In genomic region chr19:48111280-48111679, GRCh38 we compare ENCODE assay signal across 8 cellular contexts. TPM values are rescaled to one million over a fixed set of nuclear protein-coding genes. Genes with fewer than 3 reads are reported as not detected.
DNase-seq lines count a peak whose midpoint lies in the region; ATAC-seq and TF ChIP-seq lines count a peak whose summit lies in the region.

No MANE protein-coding gene starts in this region.

- peak overlapping the region; percentile 42 for H3K27ac Mint-ChIP-seq in activated naive CD4-positive, alpha-beta T cell treated with anti-CD3 and anti-CD28 coated beads, Interleukin-2, amount 10 ng/mL, durations not matched to agents 7 days and 5 days
- no peak overlapping the region for H3K27ac Mint-ChIP-seq in WTC11

- peaks cover 15% of the 10 kb centered on the region for H3K4me1 Mint-ChIP-seq in activated naive CD4-positive, alpha-beta T cell treated with anti-CD3 and anti-CD28 coated beads, Interleukin-2, amount 10 ng/mL, durations not matched to agents 7 days and 5 days
- peaks cover 5% of the 10 kb centered on the region for H3K4me1 Mint-ChIP-seq in WTC11

- no peaks in the 10 kb centered on the region for H3K9me3 Mint-ChIP-seq in activated naive CD4-positive, alpha-beta T cell treated with anti-CD3 and anti-CD28 coated beads, Interleukin-2, amount 10 ng/mL, durations not matched to agents 7 days and 5 days
- H3K9me3 Mint-ChIP-seq in WTC11 = no peaks in the 10 kb centered on the region

- DNase-seq in activated naive CD4-positive, alpha-beta T cell treated with anti-CD3 and anti-CD28 coated beads, Interleukin-2, amount 10 ng/mL, durations not matched to agents 7 days and 5 days = no peak
- no peak for DNase-seq in activated naive CD4-positive, alpha-beta T cell treated with anti-CD3 and anti-CD28 coated beads, Interleukin-2, amount 50 U/mL, for 16 hours
- peak; percentile 33 for DNase-seq in WTC11 (ENCODE audit: low spot score)
- peak; percentile 35 for DNase-seq in iPS-NIHi7 (ENCODE audit: extremely low spot score)
- no peak for DNase-seq in thoracic aorta (ENCODE audit: low spot score)
- no peak for DNase-seq in central memory CD4-positive, alpha-beta T cell

- peak overlapping the region; percentile 73 for H3K4me3 Mint-ChIP-seq in activated naive CD4-positive, alpha-beta T cell treated with anti-CD3 and anti-CD28 coated beads, Interleukin-2, amount 10 ng/mL, durations not matched to agents 7 days and 5 days
- peak overlapping the region; percentile 71 for H3K4me3 Mint-ChIP-seq in WTC11

- peak; percentile 12; the same call in 1 of the 2 replicates for ATAC-seq in WTC11
- no peak for ATAC-seq in thoracic aorta (ENCODE audit: insufficient number of reproducible peaks, low FRiP score, low read depth)
- no peak for ATAC-seq in HG02973 (IDR thresholded peaks at IDR 0.05; ENCODE audit: unreplicated experiment)
- no peak for ATAC-seq in GM18868 (IDR thresholded peaks at IDR 0.05; ENCODE audit: unreplicated experiment)

- H3K4me3 ChIP-seq in thoracic aorta = peak overlapping the region; percentile 86

- peak overlapping the region; percentile 91 to 94 for H3K27ac ChIP-seq in thoracic aorta

- no peaks in the 10 kb centered on the region for H3K9me3 ChIP-seq in thoracic aorta

- CTCF ChIA-PET in activated naive CD4-positive, alpha-beta T cell treated with anti-CD3 and anti-CD28 coated beads, Interleukin-2, amount 10 ng/mL, durations not matched to agents 7 days and 5 days (lab: Charles Lee) = interaction anchor here (0.9 to 1.3 kb wide), 4 partner anchors 9 to 153 kb away, joined by 3 to 4 read pairs (median 4); no protein-coding TSS in a partner anchor
- CTCF ChIA-PET in WTC11 (lab: Charles Lee) = interaction anchor here (0.9 to 2.5 kb wide), 9 partner anchors 10 to 151 kb away, joined by 4 to 10 read pairs (median 8); no protein-coding TSS in a partner anchor

- H3K36me3 ChIP-seq in thoracic aorta = no peaks in the 10 kb centered on the region

- TF ChIP-seq CTCF in WTC11 (IDR thresholded peaks at IDR 0.05) (no peak), thoracic aorta (IDR thresholded peaks at IDR 0.05) (no peak)

- peaks cover 12 to 36% of the 10 kb centered on the region in 2 donors for H3K4me1 ChIP-seq in thoracic aorta (ENCODE audit: control insufficient read depth in 1 of 2, low read depth in 2 of 2)

- no peaks in the 10 kb centered on the region for H3K27me3 Mint-ChIP-seq in activated naive CD4-positive, alpha-beta T cell treated with anti-CD3 and anti-CD28 coated beads, Interleukin-2, amount 10 ng/mL, durations not matched to agents 7 days and 5 days
- H3K27me3 Mint-ChIP-seq in WTC11 (ENCODE audit: low read depth) = peaks cover 6% of the 10 kb centered on the region; the same call in 1 of the 2 replicates

- H3K36me3 Mint-ChIP-seq in activated naive CD4-positive, alpha-beta T cell treated with anti-CD3 and anti-CD28 coated beads, Interleukin-2, amount 10 ng/mL, durations not matched to agents 7 days and 5 days = peaks cover 10% of the 10 kb centered on the region
- peaks cover 4% of the 10 kb centered on the region; the same call in 1 of the 2 replicates for H3K36me3 Mint-ChIP-seq in WTC11

- no peaks in the 10 kb centered on the region for H3K27me3 ChIP-seq in thoracic aorta (replicated peaks; ENCODE audit: insufficient read depth)

- POLR2A ChIA-PET in WTC11 (lab: Charles Lee) = interaction anchor here (0.6 kb wide), 1 partner anchor 88 kb away, joined by 7 read pairs; no protein-coding TSS in a partner anchor

TF ChIP-seq in WTC11, 78 proteins besides CTCF, POLR2A, EP300 and RAD21:
- TF ChIP-seq MAX (CRISPR knock-in tag; IDR thresholded peaks at IDR 0.05) (peak; percentile 17; the same call in 1 of the 2 replicates), ZNF263 (CRISPR knock-in tag; IDR thresholded peaks at IDR 0.05; ENCODE audit: low read depth) (no peak; the same call in 1 of the 2 replicates), ZNF423 (CRISPR knock-in tag; IDR thresholded peaks at IDR 0.05) (no peak), ZNF232 (CRISPR knock-in tag; IDR thresholded peaks at IDR 0.05) (no peak), ETV6 (CRISPR knock-in tag; IDR thresholded peaks at IDR 0.05) (no peak), USF1 (CRISPR knock-in tag; IDR thresholded peaks at IDR 0.05) (peak; percentile 96), GABPB1 (CRISPR knock-in tag; IDR thresholded peaks at IDR 0.05) (no peak), USF2 (CRISPR knock-in tag; IDR thresholded peaks at IDR 0.05) (peak; percentile 96), ERG (CRISPR knock-in tag; IDR thresholded peaks at IDR 0.05) (no peak), HMGXB4 (CRISPR knock-in tag; IDR thresholded peaks at IDR 0.05) (no peak)

RNA-seq across cellular contexts. Expression of gene PLA2G4C, which starts 0.7 kb away (rescaled TPM):
- total RNA-seq in WTC11 (2021) (4.5 to 10.6 TPM (median 8.6 TPM) in 3 replicates), thoracic aorta (10 to 100 TPM; 24.2 to 35.9 TPM)

RNA-seq across cellular contexts. Expression of gene LIG1, which starts 58.9 kb away (rescaled TPM):
- 99.8 to 119 TPM (median 102 TPM) in 3 replicates for total RNA-seq in WTC11 (2021)
- total RNA-seq in thoracic aorta = 10 to 100 TPM in 1 of 2 donors, 1 to 10 TPM in 1; 5.4 to 23.2 TPM

RNA-seq across cellular contexts. Expression of gene ZSWIM9, which starts 59.2 kb away (rescaled TPM):
- 12.8 to 15.9 TPM (median 15.7 TPM) in 3 replicates for total RNA-seq in WTC11 (2021)
- total RNA-seq in thoracic aorta = 1 to 10 TPM; 4.4 to 9.3 TPM

Comparison
In these comparisons a context has a peak if more than half of its experiments do, and no peak if none do; other contexts are left out.
1. DNase-seq: peak in WTC11 (single experiment) and iPS-NIHi7 (single experiment); none in activated naive CD4-positive, alpha-beta T cell treated with anti-CD3 and anti-CD28 coated beads, Interleukin-2, amount 10 ng/mL, durations not matched to agents 7 days and 5 days (single experiment), activated naive CD4-positive, alpha-beta T cell treated with anti-CD3 and anti-CD28 coated beads, Interleukin-2, amount 50 U/mL, for 16 hours (single experiment), thoracic aorta (single experiment) and central memory CD4-positive, alpha-beta T cell (single experiment).